Comparison of ENCODE assay signal across 32 cellular contexts in genomic region chr21:43292866-43293142, GRCh38.
"Had no signal": no experiment of that assay in that cellular context is flagged by ENCODE, and none has a peak within 500 bp of the region (broad histone marks: within the 10 kb centered on the region; RNA-seq: fewer than 3 reads in every experiment).

No MANE protein-coding gene starts in this region.

- H3K36me3 ChIP-seq: ascending aorta, breast epithelium, esophagus muscularis mucosa, gastrocnemius medialis, heart right ventricle, WERI-Rb-1 had no signal

- H3K9me3 ChIP-seq: gastrocnemius medialis had no signal

- FAIRE-seq: colon had no signal

- DNase-seq: activated B cell treated with CpG ODN at 0.5 μM for 24 hours; activated CD4-positive, alpha-beta T cell treated with anti-CD3 and anti-CD28 coated beads for 48 hours; activated CD4-positive, alpha-beta T cell treated with anti-CD3 and anti-CD28 coated beads, Interleukin-2, amount 50 U/mL, for 1 hour; activated CD4-positive, alpha-beta T cell treated with anti-CD3 and anti-CD28 coated beads, Interleukin-2, amount 50 U/mL, for 48 hours; activated CD8-positive, alpha-beta memory T cell treated with anti-CD3 and anti-CD28 coated beads for 24 hours; activated CD8-positive, alpha-beta T cell treated with anti-CD3 and anti-CD28 coated beads for 36 hours; activated effector memory CD4-positive, alpha-beta T cell treated with Interleukin-2 at 50 U/mL for 16 hours; activated gamma-delta T cell treated with Interleukin-2 at 50 U/mL for 16 hours; activated naive CD4-positive, alpha-beta T cell treated with anti-CD3 and anti-CD28 coated beads, Interleukin-2, amount 50 U/mL, for 16 hours; activated naive CD4-positive, alpha-beta T cell treated with Interleukin-2 at 50 U/mL for 16 hours; activated T-cell treated with anti-CD3 and anti-CD28 coated beads, Interleukin-2, amount 50 U/mL, for 4 hours; cortex of kidney; dermis blood vessel endothelial cell; effector CD4-positive, alpha-beta T cell; effector memory CD8-positive, alpha-beta T cell; erythroblast; foreskin keratinocyte; gastrocnemius medialis; heart right ventricle; T-helper 1 cell; T-helper 17 cell; T1000; WERI-Rb-1 had no signal

- ATAC-seq: activated CD4-positive, CD25-positive, alpha-beta regulatory T cell treated with anti-CD3 and anti-CD28 coated beads, Interleukin-2, amount 50 U/mL, for 24 hours; activated CD8-positive, alpha-beta T cell treated with anti-CD3 and anti-CD28 coated beads for 36 hours; activated T-cell treated with anti-CD3 and anti-CD28 coated beads, Interleukin-2, amount 50 U/mL, for 4 hours; activated T-helper 17 cell treated with anti-CD3 and anti-CD28 coated beads, Interleukin-2, amount 50 U/mL, for 72 hours; effector memory CD8-positive, alpha-beta T cell; foreskin keratinocyte; gastrocnemius medialis; heart right ventricle; T-helper 17 cell had no signal

- H3K9me3 Mint-ChIP-seq: activated T-helper 17 cell treated with anti-CD3 and anti-CD28 coated beads, Interleukin-2, amount 50 U/mL, for 72 hours; T-helper 2 cell treated with Interferon-gamma antibody and Interleukin-4, amounts not matched to agents 5 μg/mL and 100 μg/mL, for 36 hours had no signal

- H3K4me1 Mint-ChIP-seq: activated T-helper 17 cell treated with anti-CD3 and anti-CD28 coated beads, Interleukin-2, amount 50 U/mL, for 72 hours; T-helper 17 cell had no signal

- H3K4me1 ChIP-seq: ascending aorta, breast epithelium, esophagus muscularis mucosa, foreskin keratinocyte, gastrocnemius medialis had no signal

- H3K4me3 ChIP-seq: ascending aorta, breast epithelium, esophagus muscularis mucosa, gastrocnemius medialis, heart right ventricle had no signal

- H3K27ac Mint-ChIP-seq: activated B cell treated with CpG ODN at 0.5 μM for 24 hours; activated CD8-positive, alpha-beta T cell treated with anti-CD3 and anti-CD28 coated beads for 36 hours; activated naive CD8-positive, alpha-beta T cell; activated T-helper 17 cell treated with anti-CD3 and anti-CD28 coated beads, Interleukin-2, amount 50 U/mL, for 72 hours; effector memory CD8-positive, alpha-beta T cell; T-helper 17 cell; T-helper 2 cell treated with Interferon-gamma antibody and Interleukin-4, amounts not matched to agents 5 μg/mL and 100 μg/mL, for 36 hours had no signal

- H3K27me3 Mint-ChIP-seq: activated CD8-positive, alpha-beta T cell treated with anti-CD3 and anti-CD28 coated beads for 36 hours; activated naive CD8-positive, alpha-beta T cell; activated T-helper 17 cell treated with anti-CD3 and anti-CD28 coated beads, Interleukin-2, amount 50 U/mL, for 72 hours had no signal

- H3K27me3 ChIP-seq: ascending aorta, breast epithelium had no signal

- H3K36me3 Mint-ChIP-seq: activated naive CD8-positive, alpha-beta T cell; brain had no signal

- H3K27ac ChIP-seq: ascending aorta, breast epithelium, esophagus muscularis mucosa, foreskin keratinocyte, gastrocnemius medialis, heart right ventricle, WERI-Rb-1 had no signal

- H3K4me3 Mint-ChIP-seq: activated B cell treated with CpG ODN at 0.5 μM for 24 hours; activated CD8-positive, alpha-beta T cell treated with anti-CD3 and anti-CD28 coated beads for 36 hours; activated naive CD8-positive, alpha-beta T cell; activated T-cell treated with anti-CD3 and anti-CD28 coated beads, Interleukin-2, amount 50 U/mL, for 4 hours; activated T-helper 17 cell treated with anti-CD3 and anti-CD28 coated beads, Interleukin-2, amount 50 U/mL, for 72 hours; brain; effector memory CD8-positive, alpha-beta T cell; T-helper 17 cell; T-helper 2 cell treated with Interferon-gamma antibody and Interleukin-4, amounts not matched to agents 5 μg/mL and 100 μg/mL, for 36 hours had no signal
